ENCODE assay signal across 25 cellular contexts in the genomic region with DNA sequence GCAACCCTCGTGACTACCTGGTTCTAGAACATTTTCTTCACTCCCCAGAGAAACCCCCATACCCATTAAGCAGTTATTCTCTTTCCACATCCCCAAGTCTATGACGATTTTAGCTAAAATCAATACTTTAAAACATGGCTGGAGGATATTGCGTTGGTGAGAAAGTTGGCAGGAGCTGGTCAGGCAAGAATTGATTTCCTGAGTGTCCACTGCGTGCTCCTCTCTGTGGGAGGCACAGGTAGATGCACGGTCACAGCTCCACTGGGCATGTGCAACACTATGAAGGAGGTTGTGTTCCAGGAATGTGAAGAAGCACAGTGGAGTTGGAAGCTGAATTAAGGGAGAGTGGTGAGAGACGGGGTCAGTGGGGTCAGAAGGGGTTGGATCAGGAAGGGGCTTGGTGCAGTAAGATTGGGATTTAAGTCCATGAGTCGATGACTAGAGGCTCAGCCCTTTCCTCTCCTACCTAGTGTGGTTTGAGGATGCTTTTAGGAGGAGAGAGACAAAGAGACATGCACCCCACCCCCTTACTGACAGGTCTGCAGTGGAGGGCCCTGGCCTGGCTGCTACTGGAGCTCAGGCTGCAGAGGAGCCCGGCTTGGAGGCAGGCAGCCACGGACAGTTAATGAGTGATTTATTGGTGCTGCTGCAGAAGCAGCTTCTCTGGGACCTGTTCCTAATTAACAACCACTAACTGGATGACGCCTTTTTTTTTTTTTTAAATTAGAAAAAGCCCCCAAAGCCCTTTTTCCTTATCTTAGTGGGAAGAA.
DNase-seq lines count a peak whose midpoint lies in the region; ATAC-seq and TF ChIP-seq lines count a peak whose summit lies in the region.
"Had no signal": no experiment of that assay in that cellular context is flagged by ENCODE, and none has a peak within 500 bp of the region (broad histone marks: within the 10 kb centered on the region; RNA-seq: fewer than 3 reads in every experiment).

No MANE protein-coding gene starts in this region.

- H3K27me3 Mint-ChIP-seq in neural crest cell (ENCODE audit: low read depth) = no peaks in the 10 kb centered on the region
- H3K27me3 Mint-ChIP-seq in stimulated activated naive B cell treated with anti-CD40 and anti-IgM and Interleukin-4, amounts not matched to agents 10 μg/mL and 1 μg/mL and 100 μg/mL, for 72 hours = peaks cover 5 to 6% of the 10 kb centered on the region in 2 donors
- H3K27me3 Mint-ChIP-seq: activated naive CD4-positive, alpha-beta T cell treated with anti-CD3 and anti-CD28 coated beads, Interleukin-2, amount 10 ng/mL, durations not matched to agents 7 days and 5 days had no signal

- H3K9me3 Mint-ChIP-seq in neural crest cell = no peaks in the 10 kb centered on the region
- peaks cover 0 to 2% of the 10 kb centered on the region in 2 donors for H3K9me3 Mint-ChIP-seq in stimulated activated naive B cell treated with anti-CD40 and anti-IgM and Interleukin-4, amounts not matched to agents 10 μg/mL and 1 μg/mL and 100 μg/mL, for 72 hours
- H3K9me3 Mint-ChIP-seq: activated CD4-positive, alpha-beta T cell treated with anti-CD3 and anti-CD28 coated beads, Interleukin-2, amount 10 ng/mL, durations not matched to agents 24 days and 14 days; activated naive CD4-positive, alpha-beta T cell treated with anti-CD3 and anti-CD28 coated beads, Interleukin-2, amount 10 ng/mL, durations not matched to agents 7 days and 5 days; HFFc6 had no signal

- no peak overlapping the region for H2AFZ ChIP-seq in hepatocyte

- H3K4me3 Mint-ChIP-seq in neural crest cell = no peak overlapping the region
- H3K4me3 Mint-ChIP-seq in stimulated activated naive B cell treated with anti-CD40 and anti-IgM and Interleukin-4, amounts not matched to agents 10 μg/mL and 1 μg/mL and 100 μg/mL, for 72 hours = no peak overlapping the region
- H3K4me3 Mint-ChIP-seq: activated CD4-positive, alpha-beta T cell treated with anti-CD3 and anti-CD28 coated beads, Interleukin-2, amount 10 ng/mL, durations not matched to agents 24 days and 14 days; activated CD8-positive, alpha-beta memory T cell treated with anti-CD3 and anti-CD28 coated beads, Interleukin-2, amount 10 ng/mL, durations not matched to agents 7 days and 5 days; activated naive CD4-positive, alpha-beta T cell treated with anti-CD3 and anti-CD28 coated beads, Interleukin-2, amount 10 ng/mL, durations not matched to agents 7 days and 5 days; HFFc6; naive B cell had no signal

- H3K36me3 Mint-ChIP-seq in neural crest cell (ENCODE audit: low read depth) = no peaks in the 10 kb centered on the region
- no peaks in the 10 kb centered on the region for H3K36me3 Mint-ChIP-seq in stimulated activated naive B cell treated with anti-CD40 and anti-IgM and Interleukin-4, amounts not matched to agents 10 μg/mL and 1 μg/mL and 100 μg/mL, for 72 hours
- H3K36me3 Mint-ChIP-seq: activated CD8-positive, alpha-beta memory T cell treated with anti-CD3 and anti-CD28 coated beads, Interleukin-2, amount 10 ng/mL, durations not matched to agents 7 days and 5 days; activated naive CD4-positive, alpha-beta T cell treated with anti-CD3 and anti-CD28 coated beads, Interleukin-2, amount 10 ng/mL, durations not matched to agents 7 days and 5 days; naive B cell had no signal

- peaks cover 25% of the 10 kb centered on the region for H3K4me1 Mint-ChIP-seq in neural crest cell
- no peaks in the 10 kb centered on the region for H3K4me1 Mint-ChIP-seq in stimulated activated naive B cell treated with anti-CD40 and anti-IgM and Interleukin-4, amounts not matched to agents 10 μg/mL and 1 μg/mL and 100 μg/mL, for 72 hours
- H3K4me1 Mint-ChIP-seq: activated CD4-positive, alpha-beta T cell treated with anti-CD3 and anti-CD28 coated beads, Interleukin-2, amount 10 ng/mL, durations not matched to agents 24 days and 14 days; activated CD8-positive, alpha-beta memory T cell treated with anti-CD3 and anti-CD28 coated beads, Interleukin-2, amount 10 ng/mL, durations not matched to agents 7 days and 5 days; activated naive CD4-positive, alpha-beta T cell treated with anti-CD3 and anti-CD28 coated beads, Interleukin-2, amount 10 ng/mL, durations not matched to agents 7 days and 5 days; naive B cell had no signal

- 62% methylated on average over 10 of the region's 10 CpGs for WGBS in hepatocyte (ENCODE audit: low lambda C conversion rate, missing lambda C conversion rate)

- no peak overlapping the region for H3K4me3 ChIP-seq in hepatocyte
- H3K4me3 ChIP-seq: BLaER1, cardiac muscle cell, SK-N-MC had no signal

- H3K4me2 ChIP-seq in hepatocyte = no peak overlapping the region
- H3K4me2 ChIP-seq: BLaER1 had no signal

- H3K79me2 ChIP-seq in hepatocyte = no peaks in the 10 kb centered on the region

- H3K4me1 ChIP-seq in hepatocyte (ENCODE audit: insufficient read depth) = peaks cover 13% of the 10 kb centered on the region
- H3K4me1 ChIP-seq: BLaER1 had no signal

- H3K27ac ChIP-seq in hepatocyte = peak overlapping the region; percentile 3
- H3K27ac ChIP-seq: BLaER1, cardiac muscle cell, SK-N-MC had no signal

- in situ Hi-C loops in KBM-7 (cut with MboI; ENCODE audit: low pct_unique_long_range_greater_than_20kb, low sequenced_read_pairs) = no loop called here

- TF ChIP-seq CTCF in hepatocyte (IDR thresholded peaks at IDR 0.05; ENCODE audit: poor library complexity) (no peak), neural crest cell (conservative IDR thresholded peaks at IDR 0.05) (no peak)

- H3K36me3 ChIP-seq in hepatocyte (replicated peaks; ENCODE audit: insufficient read depth, low read depth) = no peaks in the 10 kb centered on the region
- H3K36me3 ChIP-seq: cardiac muscle cell had no signal

- no peaks in the 10 kb centered on the region for H3K9me3 ChIP-seq in hepatocyte (ENCODE audit: low read depth)
- H3K9me3 ChIP-seq: BLaER1 had no signal

- no peaks in the 10 kb centered on the region for H4K20me1 ChIP-seq in hepatocyte (ENCODE audit: insufficient read depth, poor library complexity, severe bottlenecking)

- peak overlapping the region; percentile 40 for H3K27ac Mint-ChIP-seq in neural crest cell (ENCODE audit: unreplicated experiment)
- H3K27ac Mint-ChIP-seq in stimulated activated naive B cell treated with anti-CD40 and anti-IgM and Interleukin-4, amounts not matched to agents 10 μg/mL and 1 μg/mL and 100 μg/mL, for 72 hours = no peak overlapping the region
- H3K27ac Mint-ChIP-seq: activated CD4-positive, alpha-beta T cell treated with anti-CD3 and anti-CD28 coated beads, Interleukin-2, amount 10 ng/mL, durations not matched to agents 24 days and 14 days; activated CD8-positive, alpha-beta memory T cell treated with anti-CD3 and anti-CD28 coated beads, Interleukin-2, amount 10 ng/mL, durations not matched to agents 7 days and 5 days; activated naive CD4-positive, alpha-beta T cell treated with anti-CD3 and anti-CD28 coated beads, Interleukin-2, amount 10 ng/mL, durations not matched to agents 7 days and 5 days; HFFc6; naive B cell had no signal

- no peak for DNase-seq in hepatocyte (ENCODE audit: low spot score)
- no peak for DNase-seq in neural crest cell (ENCODE audit: low read depth, low spot score)
- no peak for DNase-seq in HCEC 1CT
- no peak for DNase-seq in KBM-7
- no peak for DNase-seq in COR-L47 (lab: John Stamatoyannopoulos, UW)
- DNase-seq in stimulated activated naive B cell treated with anti-CD40 and anti-IgM and Interleukin-4, amounts not matched to agents 10 μg/mL and 1 μg/mL and 100 μg/mL, for 72 hours = no peak
- DNase-seq: activated CD4-positive, alpha-beta T cell treated with anti-CD3 and anti-CD28 coated beads, Interleukin-2, amount 10 ng/mL, durations not matched to agents 24 days and 14 days; activated CD8-positive, alpha-beta memory T cell treated with anti-CD3 and anti-CD28 coated beads, Interleukin-2, amount 10 ng/mL, durations not matched to agents 7 days and 5 days; activated naive CD4-positive, alpha-beta T cell treated with anti-CD3 and anti-CD28 coated beads, Interleukin-2, amount 10 ng/mL, durations not matched to agents 7 days and 5 days; dermis blood vessel endothelial cell; DND-41; Kasumi-1; left cardiac atrium; naive B cell; NCI-H510A; right cardiac atrium; stimulated activated CD4-positive, alpha-beta T cell treated with anti-CD3 and anti-CD28 coated beads, Interleukin-12 subunit alpha, Interleukin-12 subunit beta, amount 100 ng/mL, for 4 hours; stimulated activated naive CD8-positive, alpha-beta T cell treated with anti-CD3 and anti-CD28 coated beads, Interleukin-15, Interleukin-2, amounts not matched to agents 100 U/mL and 50 U/mL, for 24 hours; T-helper 2 cell had no signal

- ATAC-seq in GM18511 (IDR thresholded peaks at IDR 0.05; ENCODE audit: unreplicated experiment) (peak; percentile 59), SK-N-SH treated with all-trans-retinoic acid at 6 μM for 48 hours (peak; percentile 71)
- ATAC-seq in stimulated activated naive B cell treated with anti-CD40 and anti-IgM and Interleukin-4, amounts not matched to agents 10 μg/mL and 1 μg/mL and 100 μg/mL, for 72 hours (replicated peaks) = no peak
- ATAC-seq: activated CD8-positive, alpha-beta memory T cell treated with anti-CD3 and anti-CD28 coated beads, Interleukin-2, amount 10 ng/mL, durations not matched to agents 7 days and 5 days; left cardiac atrium; right cardiac atrium; stimulated activated naive CD8-positive, alpha-beta T cell treated with anti-CD3 and anti-CD28 coated beads, Interleukin-15, Interleukin-2, amounts not matched to agents 100 U/mL and 50 U/mL, for 24 hours had no signal

- no peaks in the 10 kb centered on the region for H3K27me3 ChIP-seq in hepatocyte
- H3K27me3 ChIP-seq: BLaER1, cardiac muscle cell had no signal

- H3K9me2 ChIP-seq in hepatocyte (replicated peaks; ENCODE audit: insufficient read depth) = no peaks in the 10 kb centered on the region

TF ChIP-seq in SK-N-SH treated with all-trans-retinoic acid at 6 μM for 48 hours, 23 proteins besides CTCF, POLR2A, EP300 and RAD21 (continues in another document):
- TF ChIP-seq ZNF8 (CRISPR knock-in tag; IDR thresholded peaks at IDR 0.05) = no peak
- TF ChIP-seq ARNTL (CRISPR knock-in tag; IDR thresholded peaks at IDR 0.05; ENCODE audit: borderline replicate concordance, low read depth) = no peak
- no peak for TF ChIP-seq ZFP30 (CRISPR knock-in tag; IDR thresholded peaks at IDR 0.05)
- no peak for TF ChIP-seq PPARA (CRISPR knock-in tag; IDR thresholded peaks at IDR 0.05; ENCODE audit: borderline replicate concordance)
- TF ChIP-seq, protein P1, sequence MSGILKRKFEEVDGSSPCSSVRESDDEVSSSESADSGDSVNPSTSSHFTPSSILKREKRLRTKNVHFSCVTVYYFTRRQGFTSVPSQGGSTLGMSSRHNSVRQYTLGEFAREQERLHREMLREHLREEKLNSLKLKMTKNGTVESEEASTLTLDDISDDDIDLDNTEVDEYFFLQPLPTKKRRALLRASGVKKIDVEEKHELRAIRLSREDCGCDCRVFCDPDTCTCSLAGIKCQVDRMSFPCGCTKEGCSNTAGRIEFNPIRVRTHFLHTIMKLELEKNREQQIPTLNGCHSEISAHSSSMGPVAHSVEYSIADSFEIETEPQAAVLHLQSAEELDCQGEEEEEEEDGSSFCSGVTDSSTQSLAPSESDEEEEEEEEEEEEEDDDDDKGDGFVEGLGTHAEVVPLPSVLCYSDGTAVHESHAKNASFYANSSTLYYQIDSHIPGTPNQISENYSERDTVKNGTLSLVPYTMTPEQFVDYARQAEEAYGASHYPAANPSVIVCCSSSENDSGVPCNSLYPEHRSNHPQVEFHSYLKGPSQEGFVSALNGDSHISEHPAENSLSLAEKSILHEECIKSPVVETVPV (CRISPR knock-in tag; IDR thresholded peaks at IDR 0.05) = no peak

Comparison
In these comparisons a context has a peak if more than half of its experiments do, and no peak if none do; other contexts are left out.
1. ATAC-seq: peak in GM18511 (single experiment) and SK-N-SH treated with all-trans-retinoic acid at 6 μM for 48 hours (single experiment); none in stimulated activated naive B cell treated with anti-CD40 and anti-IgM and Interleukin-4, amounts not matched to agents 10 μg/mL and 1 μg/mL and 100 μg/mL, for 72 hours (0 of 2).